Comparison of ENCODE assay signal across 17 cellular contexts in genomic region chr21:26916799-26917198, GRCh38. TPM values are rescaled to one million over a fixed set of nuclear protein-coding genes. Genes with fewer than 3 reads are reported as not detected.
DNase-seq lines count a peak whose midpoint lies in the region; ATAC-seq, FAIRE-seq and TF ChIP-seq lines count a peak whose summit lies in the region.
"Had no signal": no experiment of that assay in that cellular context is flagged by ENCODE, and none has a peak within 500 bp of the region (broad histone marks: within the 10 kb centered on the region; RNA-seq: fewer than 3 reads in every experiment).

No MANE protein-coding gene starts in this region.

- no peak overlapping the region for H3K18ac ChIP-seq in H1 (ENCODE audit: extremely low read depth, low read length)

- TF ChIP-seq CTCF in H1 (IDR thresholded peaks at IDR 0.05; ENCODE audit: control extremely low read depth in 1 of 3, insufficient read depth in 1 of 3, low read depth in 1 of 3, low read length in 3 of 3) (no peak), omental fat pad (IDR thresholded peaks at IDR 0.05) (no peak)

- H3K9me3 ChIP-seq in HUES48 (ENCODE audit: control insufficient read depth, insufficient read depth, low read length), result peaks cover 15% of the 10 kb centered on the region
- H3K9me3 ChIP-seq in H1 (ENCODE audit: insufficient read depth in 2 of 2, low read depth in 1 of 2, low read length in 1 of 2), result no peaks in the 10 kb centered on the region
- H3K9me3 ChIP-seq: A549 had no signal

- H2BK5ac ChIP-seq in H1 (ENCODE audit: low read depth, low read length), result no peak overlapping the region

- no peak for TF ChIP-seq RAD21 in H1 (IDR thresholded peaks at IDR 0.05 in 1 of 2, conservative IDR thresholded peaks at IDR 0.05 in 1 of 2; ENCODE audit: low read depth in 2 of 2, low read length in 2 of 2)

- 70% methylated on average over 2 of the region's 2 CpGs; no CpG with 5 or more reads in 1 of the 2 experiments for WGBS in H1 (ENCODE audit: extremely low coverage in 1 of 2, insufficient coverage in 1 of 2, insufficient read length in 1 of 2, insufficient replicate concordance in 2 of 2, low coverage in 1 of 2, low lambda C conversion rate in 2 of 2, missing lambda C conversion rate in 1 of 2), 2 experiments

- no peak overlapping the region for H2AFZ ChIP-seq in H1 (ENCODE audit: low read length)

- no peak overlapping the region for H2BK20ac ChIP-seq in H1 (ENCODE audit: low read length)

- no peak overlapping the region for H2BK12ac ChIP-seq in H1 (ENCODE audit: low read depth, low read length)

- H2BK15ac ChIP-seq in H1 (ENCODE audit: low read length), result no peak overlapping the region

- no peak overlapping the region for H4K8ac ChIP-seq in H1 (ENCODE audit: extremely low read depth, insufficient read depth, low read length)

- no peaks in the 10 kb centered on the region; the same call in 1 of the 2 replicates for H3K23me2 ChIP-seq in H1 (ENCODE audit: low read depth, low read length)

- H3K79me2 ChIP-seq in H1 (ENCODE audit: control insufficient read depth in 1 of 2, insufficient read depth in 2 of 2, low read length in 2 of 2), result no peaks in the 10 kb centered on the region

- CTCF ChIA-PET in H1 (lab: Charles Lee; ENCODE audit: partially characterized antibody), result interaction anchor here (0.7 to 2.5 kb wide), 7 partner anchors 9 to 52 kb away, joined by 3 to 9 read pairs (median 3); no protein-coding TSS in a partner anchor

- no peaks in the 10 kb centered on the region for H4K20me1 ChIP-seq in H1 (replicated peaks in 1 of 2; ENCODE audit: control insufficient read depth in 1 of 2, insufficient read depth in 2 of 2, low read length in 2 of 2)

- in situ Hi-C loops in G401 (cut with HindIII; ENCODE audit: low sequenced_read_pairs), result no loop called here

- DNase-seq in EL, result peak; percentile 8
- DNase-seq in H1 (ENCODE audit: low read depth in 1 of 2, low spot score in 2 of 2), result no peak
- DNase-seq in iPS-NIHi7 (ENCODE audit: extremely low spot score), result peak; percentile 25
- no peak for DNase-seq in GM19239 (ENCODE audit: insufficient read length, low spot score)
- DNase-seq in NCI-H1105 (lab: John Stamatoyannopoulos, UW), result no peak
- no peak for DNase-seq in omental fat pad (ENCODE audit: low spot score)
- DNase-seq in G401 (ENCODE audit: low spot score), result no peak
- DNase-seq: AML-193; CD4-positive, alpha-beta T cell; DMS153; DMS79 had no signal

- H3K23ac ChIP-seq in H1 (ENCODE audit: insufficient read length), result no peak overlapping the region

- H3K4me2 ChIP-seq in H1 (ENCODE audit: insufficient read depth in 1 of 2, low read depth in 2 of 2, low read length in 2 of 2), result peak overlapping the region in 1 of 2 experiments; percentile 33; a peak in 1 of 4 replicates
- H3K4me2 ChIP-seq: A549 had no signal

- H3K27me3 ChIP-seq in HUES48 (ENCODE audit: control insufficient read depth, insufficient read depth, low read length) (no peaks in the 10 kb centered on the region), H1 (replicated peaks in 1 of 4; ENCODE audit: control insufficient read depth in 3 of 4, extremely low read depth in 1 of 4, insufficient read depth in 3 of 4, low read length in 3 of 4) (no peaks in the 10 kb centered on the region)

- no peak overlapping the region for H3K56ac ChIP-seq in H1 (replicated peaks; ENCODE audit: insufficient read length, low read depth, low read length)

- FAIRE-seq in H1 (lab: Jason Lieb, UNC) (no peak), GM19239 (lab: Jason Lieb, UNC) (no peak)
- FAIRE-seq: A549, GM12878, K562 had no signal

- H3K36me3 ChIP-seq in HUES48 (ENCODE audit: control insufficient read depth, insufficient read depth, low read length) (no peaks in the 10 kb centered on the region), H1 (ENCODE audit: control insufficient read depth in 2 of 4, insufficient read depth in 4 of 4, low read length in 3 of 4) (no peaks in the 10 kb centered on the region)

- H3K27ac ChIP-seq in HUES48 (ENCODE audit: low read depth, low read length) (no peak overlapping the region), H1 (ENCODE audit: low read depth, low read length) (no peak overlapping the region)
- H3K27ac ChIP-seq: 22Rv1, A549, C4-2B had no signal

- H3K4me3 ChIP-seq in HUES48 (ENCODE audit: low read depth, low read length) (0 out of 2 replicates have a peak overlapping the region, but pooled peaks have one; percentile 22), H1 (ENCODE audit: extremely low read depth in 1 of 4, insufficient read depth in 2 of 4, low read depth in 3 of 4, low read length in 4 of 4) (no peak overlapping the region)
- H3K4me3 ChIP-seq: A549, GM12878, K562 had no signal

- H3K4ac ChIP-seq in H1 (replicated peaks; ENCODE audit: insufficient read length, low read depth, low read length), result no peak overlapping the region

- no peak for TF ChIP-seq EP300 in H1 (IDR thresholded peaks at IDR 0.05; ENCODE audit: borderline replicate concordance in 1 of 2, low read depth in 2 of 2, low read length in 2 of 2)

- H3K79me1 ChIP-seq in H1 (ENCODE audit: low read depth, low read length), result no peaks in the 10 kb centered on the region

- H2BK120ac ChIP-seq in H1 (replicated peaks; ENCODE audit: low read depth, low read length), result no peak overlapping the region

- POLR2A ChIA-PET in H1 (lab: Charles Lee; ENCODE audit: partially characterized antibody), result interaction anchor here (0.8 kb wide), 1 partner anchor 71 kb away, joined by 4 read pairs; no protein-coding TSS in a partner anchor

- no peak overlapping the region for H2AK5ac ChIP-seq in H1 (ENCODE audit: low read depth, low read length)

- H3K9ac ChIP-seq in HUES48 (ENCODE audit: low read depth, low read length) (no peak overlapping the region), H1 (replicated peaks in 1 of 4; ENCODE audit: extremely low read depth in 1 of 4, low read depth in 3 of 4, low read length in 3 of 4) (no peak overlapping the region)

- TF ChIP-seq POLR2A in H1 (IDR thresholded peaks at IDR 0.05; ENCODE audit: control extremely low read depth in 1 of 2, low read depth in 2 of 2, low read length in 2 of 2), result no peak

- H4K5ac ChIP-seq in H1 (ENCODE audit: insufficient read length, low read depth, low read length), result no peak overlapping the region

- H3K4me1 ChIP-seq in HUES48 (ENCODE audit: control insufficient read depth, insufficient read depth, low read length) (peaks cover 27% of the 10 kb centered on the region), H1 (replicated peaks in 1 of 4; ENCODE audit: control insufficient read depth in 3 of 4, insufficient read depth in 4 of 4, low read length in 3 of 4) (peaks cover 0 to 6% (median 0%) of the 10 kb centered on the region in 4 experiments; a peak in 1 of 7 replicates)
- H3K4me1 ChIP-seq: A549 had no signal

- H4K91ac ChIP-seq in H1 (replicated peaks; ENCODE audit: insufficient read length, low read length), result no peak overlapping the region

- ATAC-seq in omental fat pad (ENCODE audit: low FRiP score), result no peak
- ATAC-seq: A549, GM12878, K562 had no signal

- H3K14ac ChIP-seq in H1 (ENCODE audit: insufficient read length), result no peak overlapping the region

TF ChIP-seq in H1, 55 proteins besides CTCF, POLR2A, EP300 and RAD21:
- TF ChIP-seq POLR2AphosphoS5 (IDR thresholded peaks at IDR 0.05; ENCODE audit: low read depth, low read length) (no peak), FOSL1 (IDR thresholded peaks at IDR 0.05; ENCODE audit: insufficient read depth, low read depth, low read length) (no peak), RXRA (IDR thresholded peaks at IDR 0.05; ENCODE audit: insufficient read depth, low read depth, low read length) (no peak), SP1 (IDR thresholded peaks at IDR 0.05; ENCODE audit: low read depth, low read length) (0 out of 2 replicates have a peak, but pooled peaks have one; percentile 9), TAF1 (IDR thresholded peaks at IDR 0.05; ENCODE audit: low read depth, low read length) (no peak), TEAD4 (IDR thresholded peaks at IDR 0.05; ENCODE audit: low read depth, low read length) (peak; percentile 77)
TF ChIP-seq in H1: peak in this region for 2.

RNA-seq across cellular contexts. Expression of gene ADAMTS5, which starts 50.1 kb away (rescaled TPM):
- 0.82 and 1.1 TPM in 2 replicates for total RNA-seq in H1 (2021; fragmentation: NEBNext Ultra II Directional; extraction: Animal tissue kit (Norgen Biotek cat#: 25700))
- 0.14 and 0.20 TPM in 2 replicates for polyA plus RNA-seq in H1 (2011; rRNA removed)
- polyA plus RNA-seq in H1 (2011; cell fraction: cytosol; rRNA removed), result 0.23 TPM
- 0.30 TPM for polyA plus RNA-seq in H1 (2011; cell fraction: nucleus; rRNA removed)
- 0.14 to 0.31 TPM (median 0.20 TPM) in 4 replicates for polyA plus RNA-seq in H1 (2012, experiment 1 of 2)
- 0.05 TPM for polyA plus RNA-seq in H1 (2012, experiment 2 of 2)
- 0.73 TPM for polyA plus RNA-seq in H1 (2013, experiment 1 of 2)
- polyA plus RNA-seq in H1 (2013, experiment 2 of 2), result 0.88 TPM
- polyA minus RNA-seq in H1 (2011; rRNA and poly(A)+ RNA removed), result 0.38 and 0.76 TPM in 2 replicates
- 0.44 TPM for polyA minus RNA-seq in H1 (2011; cell fraction: cytosol; rRNA and poly(A)+ RNA removed)
- 1.2 TPM for polyA minus RNA-seq in H1 (2011; cell fraction: nucleus; rRNA and poly(A)+ RNA removed)
- 10 to 100 TPM; 28.4 to 91.4 (median 47.4) TPM for total RNA-seq in omental fat pad
- total RNA-seq in G401 (2014; rRNA removed; shearing (Covaris generic)), result not detected in 2 replicates
- total RNA-seq: CD4-positive, alpha-beta T cell; GM12878; K562 had no signal
- polyA plus RNA-seq: A549, GM12878, K562 had no signal

Comparison
In these comparisons a context has a peak if more than half of its experiments do, and no peak if none do; other contexts are left out.
1. DNase-seq: peak in EL (single experiment) and iPS-NIHi7 (single experiment); none in H1 (0 of 2), GM19239 (single experiment), NCI-H1105 (single experiment), omental fat pad (single experiment) and G401 (single experiment).
2. RNA of gene ADAMTS5, which starts 50.1 kb away (total RNA-seq): 28.4 to 91.4 TPM in omental fat pad; 0.82 to 1.1 TPM in H1 and not detected in G401; every median in the first group is over 10 times any median in the second.